In the genomic region with DNA sequence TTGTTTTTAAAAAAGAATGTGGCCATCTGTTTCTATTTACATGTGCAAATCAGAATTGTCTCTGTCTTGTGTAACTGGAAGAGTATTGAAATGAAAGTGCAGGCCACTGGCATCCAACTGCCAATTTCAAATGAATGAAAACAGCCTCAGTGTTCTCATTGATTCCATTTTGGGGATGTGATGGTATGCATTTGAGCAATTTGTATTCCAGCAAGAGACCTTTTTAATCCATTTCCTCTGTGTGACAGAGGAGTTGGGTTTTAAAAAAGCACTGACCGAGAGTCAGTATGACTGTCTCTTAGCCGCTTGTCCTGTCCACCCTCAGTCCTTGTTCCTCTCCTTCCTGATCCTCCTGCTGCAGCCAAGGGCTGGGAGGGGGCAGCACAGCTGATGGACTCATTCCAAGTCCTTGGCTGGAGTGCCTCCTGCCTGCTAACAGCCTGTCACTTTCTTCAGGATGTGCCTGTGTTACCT, we compare ENCODE assay signal across 9 cellular contexts. TPM values are rescaled to one million over a fixed set of nuclear protein-coding genes. Genes with fewer than 3 reads are reported as not detected.
A peak's percentile ranks its signal among the peaks of the same experiment; 100 is the strongest.
DNase-seq lines count a peak whose midpoint lies in the region; ATAC-seq and TF ChIP-seq lines count a peak whose summit lies in the region.
"Had no signal": no experiment of that assay in that cellular context is flagged by ENCODE, and none has a peak within 500 bp of the region (broad histone marks: within the 10 kb centered on the region; RNA-seq: fewer than 3 reads in every experiment).

No MANE protein-coding gene starts in this region.

- no peak overlapping the region for H3K4me3 Mint-ChIP-seq in immature natural killer cell

- no peaks in the 10 kb centered on the region for H3K27me3 ChIP-seq in gastrocnemius medialis

- DNase-seq in GM04503 (ENCODE audit: low read depth) (peak; percentile 68), SK-MEL-5 (ENCODE audit: low read depth, low spot score) (peak; percentile 17), fibroblast of peridontal ligament (ENCODE audit: extremely low read depth) (peak; percentile 93), gastrocnemius medialis (no peak), left lobe of liver (ENCODE audit: low spot score) (no peak), immature natural killer cell (no peak)
- DNase-seq: activated T-cell treated with anti-CD3 and anti-CD28 coated beads, Interleukin-2, amount 50 U/mL, for 48 hours; T-helper 2 cell had no signal

- peaks cover 25 to 37% of the 10 kb centered on the region in 2 donors for H3K4me1 ChIP-seq in gastrocnemius medialis

- in situ Hi-C loops in SK-MEL-5 (cut with HindIII; ENCODE audit: low pct_unique_long_range_greater_than_20kb, low sequenced_read_pairs) (no loop called here), gastrocnemius medialis (cut with MboI; ENCODE audit: low sequenced_read_pairs in 4 of 4) (no loop called here)

- intact Hi-C loops in gastrocnemius medialis (cut with DNase I; ENCODE audit: low total_unique reads) = loop anchor here (5.0 kb wide), 1 partner anchor 49 kb away; the partner anchor contains the start of gene ASAP2

- no peaks in the 10 kb centered on the region for H3K36me3 Mint-ChIP-seq in immature natural killer cell

- ATAC-seq in gastrocnemius medialis = no peak
- ATAC-seq in left lobe of liver = no peak
- ATAC-seq in GM18909 (IDR thresholded peaks at IDR 0.05; ENCODE audit: poor library complexity, unreplicated experiment) = no peak

- TF ChIP-seq CTCF in gastrocnemius medialis (IDR thresholded peaks at IDR 0.05 in 4 of 5, conservative IDR thresholded peaks at IDR 0.05 in 1 of 5) = no peak

- no peak for TF ChIP-seq POLR2A in gastrocnemius medialis (IDR thresholded peaks at IDR 0.05)

- no peaks in the 10 kb centered on the region for H3K9me3 Mint-ChIP-seq in immature natural killer cell

- H3K27me3 Mint-ChIP-seq in immature natural killer cell (ENCODE audit: low read depth in 3 of 3) = peaks cover 2 to 7% (median 5%) of the 10 kb centered on the region in 3 donors

- no peak overlapping the region for H3K27ac Mint-ChIP-seq in immature natural killer cell

- peak overlapping the region in 3 of 4 donors; percentile 27 to 83 (median 31) for H3K27ac ChIP-seq in gastrocnemius medialis

- H3K4me3 ChIP-seq in gastrocnemius medialis = no peak overlapping the region

- H3K36me3 ChIP-seq in gastrocnemius medialis = no peaks in the 10 kb centered on the region

- no peaks in the 10 kb centered on the region for H3K9me3 ChIP-seq in gastrocnemius medialis

- H3K4me1 Mint-ChIP-seq in immature natural killer cell = no peaks in the 10 kb centered on the region

RNA-seq across cellular contexts. Expression of gene ASAP2, which starts 50.0 kb away (rescaled TPM):
- total RNA-seq in SK-MEL-5 (2014; rRNA removed; shearing (Covaris generic)) = 16.1 and 17.6 TPM in 2 replicates
- 18.8 and 26.4 TPM in 2 replicates for polyA plus RNA-seq in SK-MEL-5 (2015; cell fraction: cytosol; rRNA removed)
- 36.2 and 40.4 TPM in 2 replicates for polyA plus RNA-seq in SK-MEL-5 (2015; cell fraction: nucleus; rRNA removed)
- total RNA-seq in gastrocnemius medialis (1 to 10 TPM; 1.9 to 4.0 (median 3.4) TPM), left lobe of liver (4.0 TPM)
- under 1 TPM in 2 of 3 donors, not detected in 1; 0.04 to 0.06 TPM for polyA plus RNA-seq in immature natural killer cell

Comparison
In these comparisons a context has a peak if more than half of its experiments do, and no peak if none do; other contexts are left out.
1. DNase-seq: peak in GM04503 (single experiment), SK-MEL-5 (single experiment) and fibroblast of peridontal ligament (single experiment); none in gastrocnemius medialis (0 of 2), left lobe of liver (single experiment) and immature natural killer cell (0 of 3).